Comparison of ENCODE assay signal across 8 cellular contexts in the genomic region with DNA sequence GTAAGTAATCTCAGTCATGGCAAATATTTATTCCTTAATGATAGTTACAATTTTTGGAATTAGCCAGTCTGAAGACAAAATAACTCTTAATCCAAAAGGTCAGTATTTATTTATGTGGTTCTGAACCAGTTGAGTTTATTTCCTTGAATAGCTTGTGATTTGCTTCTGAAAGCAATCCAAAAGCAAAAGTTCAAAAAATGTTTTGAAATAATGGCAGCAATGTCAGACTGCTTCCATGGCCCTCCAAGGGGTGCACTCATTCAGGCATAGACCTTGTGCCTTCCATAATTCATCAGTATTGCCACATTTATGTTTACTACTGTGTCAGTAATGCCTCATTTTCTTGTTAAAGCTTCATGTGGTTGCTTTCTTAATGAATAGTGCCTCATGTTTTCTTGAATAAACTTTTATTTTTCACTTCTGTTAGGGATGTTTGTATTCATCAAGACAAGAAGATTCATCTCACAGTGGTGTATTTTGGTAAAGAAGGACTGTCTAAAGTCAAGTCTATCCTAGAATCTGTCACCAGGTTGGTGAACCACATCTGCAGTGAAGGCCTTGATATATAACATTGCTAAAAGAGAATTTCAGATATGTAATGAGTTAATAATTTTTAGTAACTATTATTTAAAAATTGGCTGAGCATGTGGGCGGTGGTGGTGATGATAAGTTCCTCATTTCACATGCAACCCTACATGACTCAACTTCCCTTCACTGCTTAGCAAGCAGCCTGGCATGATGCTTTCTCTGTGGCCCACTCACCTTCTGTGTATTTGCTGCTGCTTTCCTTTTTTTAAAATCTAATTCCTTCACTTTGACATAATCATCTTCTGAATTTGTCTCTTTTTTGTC. TPM values are rescaled to one million over a fixed set of nuclear protein-coding genes. Genes with fewer than 3 reads are reported as not detected.
DNase-seq lines count a peak whose midpoint lies in the region; ATAC-seq, FAIRE-seq and TF ChIP-seq lines count a peak whose summit lies in the region.

No MANE protein-coding gene starts in this region.

- ATAC-seq in GM19463 (IDR thresholded peaks at IDR 0.05; ENCODE audit: unreplicated experiment) = peak; percentile 58
- peak; percentile 75 for ATAC-seq in GM12878

- CTCF ChIA-PET in GM12878 (lab: Yijun Ruan, JAX) (interaction anchor here (1.4 to 1.8 kb wide), 2 partner anchors 10 to 11 kb away, joined by 4 to 6 read pairs; no protein-coding TSS in a partner anchor), A673 (lab: Charles Lee) (no interaction called here)

- RAD21 ChIA-PET in GM12878 (lab: Charles Lee; ENCODE audit: unreplicated experiment) = interaction anchor here (0.5 to 0.9 kb wide), 3 partner anchors 14 to 525 kb away, joined by 3 to 4 read pairs (median 3); no protein-coding TSS in a partner anchor

- H3K9ac ChIP-seq in GM12878 (ENCODE audit: control insufficient read depth, insufficient read depth, low read length) = no peak overlapping the region

- DNase-seq in AG09319 (ENCODE audit: extremely low read depth, low read depth) = peak; percentile 38
- DNase-seq in HL-60 (ENCODE audit: low read depth in 1 of 2, low spot score in 1 of 2) = peak in 1 of 2 experiments; percentile 61
- no peak for DNase-seq in GM12878 (ENCODE audit: low read depth, low spot score)
- peak; percentile 29 for DNase-seq in stimulated activated CD4-positive, alpha-beta T cell treated with anti-CD3 and anti-CD28 coated beads, Interleukin-2, amount 100 ng/mL, for 48 hours
- no peak for DNase-seq in A673 (ENCODE audit: low spot score)
- DNase-seq in transverse colon = no peak
- DNase-seq in middle frontal gyrus (ENCODE audit: extremely low spot score, low spot score) = no peak

- no peaks in the 10 kb centered on the region for H4K20me1 ChIP-seq in GM12878 (ENCODE audit: control insufficient read depth, insufficient read depth)

- H3K79me2 ChIP-seq in GM12878 (ENCODE audit: control insufficient read depth, insufficient read depth, low read length) = peaks cover 1% of the 10 kb centered on the region

- in situ Hi-C loops in GM12878 (cut with MboI) (loop anchor here (25.0 kb wide), 1 partner anchor 1802 kb away; a partner anchor contains a TSS), transverse colon (cut with MboI; ENCODE audit: low pct_ligation_motif_present in 1 of 4, low pct_unique_long_range_greater_than_20kb in 1 of 4, low sequenced_read_pairs in 3 of 4) (no loop called here)

- no peak for FAIRE-seq in GM12878 (lab: Jason Lieb, UNC)

- no peak for TF ChIP-seq CTCF in AG09319 (IDR thresholded peaks at IDR 0.05; ENCODE audit: low read depth, low read length)
- TF ChIP-seq CTCF in HL-60 (IDR thresholded peaks at IDR 0.05; ENCODE audit: insufficient read depth, low read length) = no peak
- no peak for TF ChIP-seq CTCF in GM12878 (IDR thresholded peaks at IDR 0.05 in 2 of 3, conservative IDR thresholded peaks at IDR 0.05 in 1 of 3; ENCODE audit: control insufficient read depth in 2 of 3, extremely low read depth in 1 of 3, insufficient read depth in 1 of 3, low read depth in 3 of 3, low read length in 3 of 3)
- no peak for TF ChIP-seq CTCF in A673 (conservative IDR thresholded peaks at IDR 0.05; ENCODE audit: low read depth, low read length)
- no peak for TF ChIP-seq CTCF in transverse colon (IDR thresholded peaks at IDR 0.05)

- SMC1A ChIA-PET in GM12878 (lab: Charles Lee; ENCODE audit: uncharacterized antibody, unreplicated experiment) = interaction anchor here (0.7 to 3.0 kb wide), 3 partner anchors 10 to 19 kb away, joined by 3 to 8 read pairs (median 3); no protein-coding TSS in a partner anchor

- TF ChIP-seq EP300 in GM12878 (IDR thresholded peaks at IDR 0.05; ENCODE audit: borderline replicate concordance in 1 of 2, control insufficient read depth in 1 of 2, low read depth in 2 of 2, low read length in 2 of 2) = no peak
- TF ChIP-seq EP300 in transverse colon (IDR thresholded peaks at IDR 0.05; ENCODE audit: low read depth) = no peak

- H3K27ac ChIP-seq in HL-60 (replicated peaks) (peak overlapping the region; percentile 31; the same call in 1 of the 2 replicates), GM12878 (ENCODE audit: control insufficient read depth, insufficient read depth) (no peak overlapping the region; the same call in 1 of the 2 replicates), A673 (ENCODE audit: low read depth, low read length, poor library complexity, severe bottlenecking) (no peak overlapping the region), transverse colon (no peak overlapping the region)

- H2AFZ ChIP-seq in GM12878 (ENCODE audit: control insufficient read depth, low read depth, low read length) = no peak overlapping the region

- peaks cover 2 to 6% of the 10 kb centered on the region in 2 experiments; a peak in 2 of 4 replicates for H3K36me3 ChIP-seq in GM12878 (ENCODE audit: control insufficient read depth in 2 of 2, insufficient read depth in 2 of 2, low read length in 1 of 2)
- H3K36me3 ChIP-seq in A673 (ENCODE audit: insufficient read depth, low read length, poor library complexity, severe bottlenecking) = no peaks in the 10 kb centered on the region
- H3K36me3 ChIP-seq in transverse colon = no peaks in the 10 kb centered on the region

- H3K4me2 ChIP-seq in GM12878 (ENCODE audit: control insufficient read depth, insufficient read depth) = no peak overlapping the region

- intact Hi-C loops in GM12878 (cut with micrococcal nuclease; ENCODE audit: unreplicated experiment) (no loop called here), A673 (cut with micrococcal nuclease; ENCODE audit: unreplicated experiment) (no loop called here), transverse colon (cut with DNase I; ENCODE audit: low total_unique reads) (no loop called here)

- BruUV-seq in GM12878 (replicated peaks; lab: Mats Ljungman, UMichigan) (no TSS peak), A673 (replicated peaks; lab: Mats Ljungman, UMichigan) (no TSS peak)

- H3K4me1 ChIP-seq in GM12878 (ENCODE audit: control insufficient read depth, insufficient read depth, low read length) (no peaks in the 10 kb centered on the region; the same call in 1 of the 2 replicates), A673 (ENCODE audit: insufficient read depth, low read length, poor library complexity, severe bottlenecking) (no peaks in the 10 kb centered on the region), transverse colon (peaks cover 0 to 21% (median 0%) of the 10 kb centered on the region in 4 donors)

- H3K27me3 ChIP-seq in HL-60 (ENCODE audit: insufficient read depth, poor library complexity, severe bottlenecking) (no peaks in the 10 kb centered on the region), GM12878 (replicated peaks in 1 of 2; ENCODE audit: control insufficient read depth in 2 of 2, insufficient read depth in 2 of 2, low read length in 1 of 2) (no peaks in the 10 kb centered on the region), A673 (replicated peaks; ENCODE audit: insufficient read depth, low read depth, low read length, poor library complexity) (no peaks in the 10 kb centered on the region), transverse colon (no peaks in the 10 kb centered on the region)

- H3K9me3 ChIP-seq in GM12878 (replicated peaks; ENCODE audit: control insufficient read depth, insufficient read depth, low read length) (no peaks in the 10 kb centered on the region), A673 (ENCODE audit: low read depth, low read length, poor library complexity, severe bottlenecking) (no peaks in the 10 kb centered on the region), transverse colon (no peaks in the 10 kb centered on the region)

- TF ChIP-seq POLR2A in GM12878 (IDR thresholded peaks at IDR 0.05; ENCODE audit: low read depth, low read length) (no peak), transverse colon (IDR thresholded peaks at IDR 0.05) (no peak)

- H3K4me3 ChIP-seq in HL-60 (replicated peaks; ENCODE audit: insufficient read depth, low read length) (no peak overlapping the region), GM12878 (no peak overlapping the region), A673 (ENCODE audit: low read depth, low read length, poor library complexity, severe bottlenecking) (no peak overlapping the region), transverse colon (no peak overlapping the region)

- POLR2A ChIA-PET in GM12878 (lab: Charles Lee) (no interaction called here), A673 (lab: Charles Lee; ENCODE audit: low non-redundant PET) (interaction anchor here (0.6 kb wide), 1 partner anchor 514 kb away, joined by 3 read pairs; no protein-coding TSS in a partner anchor)

- no peak for TF ChIP-seq RAD21 in GM12878 (IDR thresholded peaks at IDR 0.05; ENCODE audit: insufficient read depth, low read depth, low read length)

- 35% methylated on average over 1 of the region's 1 CpG for WGBS in GM12878 (ENCODE audit: insufficient coverage, insufficient replicate concordance, low lambda C conversion rate, missing lambda C conversion rate)
- 64% methylated on average over 1 of the region's 1 CpG; no CpG with 5 or more reads in 1 of the 2 donors for WGBS in transverse colon (ENCODE audit: low coverage in 1 of 2), 2 donors

TF ChIP-seq in GM12878, 131 proteins besides CTCF, POLR2A, EP300 and RAD21:
- TF ChIP-seq ZNF24 (IDR thresholded peaks at IDR 0.05) (no peak), SREBF2 (IDR thresholded peaks at IDR 0.05; ENCODE audit: low read length) (no peak), ASH2L (IDR thresholded peaks at IDR 0.05; ENCODE audit: borderline replicate concordance, low read depth) (no peak)

RNA-seq across cellular contexts. Expression of a gene that starts 22.0 kb away (rescaled TPM):
- total RNA-seq in GM12878 (2013; cell fraction: nucleolus; rRNA removed) = 12.3 and 14.1 TPM in 2 replicates
- total RNA-seq in GM12878 (2014; rRNA removed) (5.1 and 6.4 TPM in 2 replicates), GM12878 (2014; rRNA removed; fragmentation: Illumina TruSeq; extraction: Trizol) (6.0 and 6.3 TPM in 2 replicates), GM12878 (2021) (7.6 and 8.4 TPM in 2 replicates), A673 (2021) (16.2 and 18.6 TPM in 2 replicates), transverse colon (10 to 100 TPM in 2 of 4 donors, 1 to 10 TPM in 2; 4.1 to 15.5 (median 10.9) TPM)
- 5.7 TPM for polyA plus RNA-seq in GM12878 (2011; ENCODE audit: low read depth)
- polyA plus RNA-seq in GM12878 (2011; rRNA removed) (12.6 and 18.8 TPM in 2 replicates), GM12878 (2014; fragmentation: Illumina TruSeq; extraction: Trizol) (12.3 and 18.3 TPM in 2 replicates), GM12878 (2014; fragmentation: Nextera tagmentation; extraction: Ambion mirVana) (1 to 10 TPM; 2.5 to 4.0 TPM), GM12878 (2014; rRNA removed) (7.4 and 10.1 TPM in 2 replicates), GM12878 (2016; fragmentation: Nextera tagmentation; extraction: Ambion mirVana) (1 to 10 TPM; 9.0 to 9.9 TPM)
- 4.6 and 6.2 TPM in 2 replicates for polyA plus RNA-seq in GM12878 (2011; cell fraction: cytosol; rRNA removed)
- polyA plus RNA-seq in GM12878 (2011; cell fraction: nucleus; rRNA removed) = 12.0 and 12.8 TPM in 2 replicates
- 8.0 and 10.6 TPM in 2 replicates for polyA plus RNA-seq in GM12878 (2012)
- 5.5 and 7.8 TPM in 2 replicates for polyA minus RNA-seq in GM12878 (2011; rRNA and poly(A)+ RNA removed)
- polyA minus RNA-seq in GM12878 (2011; cell fraction: cytosol; rRNA and poly(A)+ RNA removed) = 3.2 and 3.5 TPM in 2 replicates
- 2.5 and 3.7 TPM in 2 replicates for polyA minus RNA-seq in GM12878 (2011; cell fraction: nucleus; rRNA and poly(A)+ RNA removed)

Comparison
In these comparisons a context has a peak if more than half of its experiments do, and no peak if none do; other contexts are left out.
1. DNase-seq: peak in AG09319 (single experiment) and stimulated activated CD4-positive, alpha-beta T cell treated with anti-CD3 and anti-CD28 coated beads, Interleukin-2, amount 100 ng/mL, for 48 hours (2 of 2); none in GM12878 (single experiment), A673 (single experiment), transverse colon (single experiment) and middle frontal gyrus (single experiment).